ENCODE assay signal across 9 cellular contexts in the genomic region with DNA sequence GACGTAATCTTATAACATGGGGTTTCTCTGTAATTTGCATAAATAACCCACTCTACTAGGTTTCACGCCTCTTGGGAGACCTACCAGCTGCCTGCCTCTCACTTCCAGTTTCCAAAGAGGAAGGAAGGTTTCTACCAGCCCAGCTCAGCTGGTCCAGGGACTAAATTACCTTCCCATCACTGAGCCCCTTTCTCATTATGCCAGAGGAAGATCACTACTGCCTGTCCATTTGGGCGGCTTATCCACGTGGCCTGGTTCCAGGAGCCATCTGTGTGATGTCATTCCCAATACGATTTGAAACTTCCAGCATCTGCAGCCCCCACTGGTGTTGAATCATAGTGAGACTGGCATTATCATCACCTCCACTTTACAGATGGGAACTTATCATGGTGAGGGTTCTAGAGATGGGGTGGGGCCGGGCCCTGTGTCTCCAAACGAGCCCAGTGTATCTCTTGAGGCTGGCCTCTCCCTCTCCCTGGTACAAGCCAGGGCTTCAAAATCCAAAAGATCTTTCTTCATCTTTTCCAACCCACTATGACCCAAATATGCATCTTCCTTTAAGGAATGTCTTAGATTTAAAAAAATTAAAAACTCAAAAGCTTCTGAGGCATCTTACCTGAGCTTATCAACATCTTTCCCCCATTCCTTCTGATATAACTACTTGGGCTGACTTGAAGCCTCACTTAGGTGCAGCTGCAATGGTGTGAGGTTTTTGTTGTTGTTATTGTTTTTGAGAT.
DNase-seq lines count a peak whose midpoint lies in the region; ATAC-seq, FAIRE-seq and TF ChIP-seq lines count a peak whose summit lies in the region.
"Had no signal": no experiment of that assay in that cellular context is flagged by ENCODE, and none has a peak within 500 bp of the region (broad histone marks: within the 10 kb centered on the region; RNA-seq: fewer than 3 reads in every experiment).

No MANE protein-coding gene starts in this region.

- H3K36me3 ChIP-seq in GM12878 (ENCODE audit: control insufficient read depth in 2 of 2, insufficient read depth in 2 of 2, low read length in 1 of 2) (no peaks in the 10 kb centered on the region), osteoblast (ENCODE audit: insufficient read depth, low read length) (no peaks in the 10 kb centered on the region), gastroesophageal sphincter (no peaks in the 10 kb centered on the region)

- 10% methylated on average over 7 of the region's 7 CpGs for WGBS in GM12878 (ENCODE audit: insufficient coverage, insufficient replicate concordance, low lambda C conversion rate, missing lambda C conversion rate)
- WGBS in gastroesophageal sphincter (ENCODE audit: low coverage in 1 of 2), 2 donors = 82 to 89% methylated on average over 2 to 5 of the region's 7 CpGs

- H3K4me2 ChIP-seq in GM12878 (ENCODE audit: control insufficient read depth, insufficient read depth) (peak overlapping the region; percentile 32), osteoblast (ENCODE audit: insufficient read depth, low read length) (no peak overlapping the region)

- CTCF ChIA-PET in GM12878 (lab: Yijun Ruan, JAX) = interaction anchor here (1.1 kb wide), 1 partner anchor 18 kb away, joined by 3 read pairs; no protein-coding TSS in a partner anchor

- RAD21 ChIA-PET in GM12878 (lab: Charles Lee; ENCODE audit: unreplicated experiment) = no interaction called here

- intact Hi-C loops in GM12878 (cut with micrococcal nuclease; ENCODE audit: unreplicated experiment) = no loop called here

- ATAC-seq in GM18498 (IDR thresholded peaks at IDR 0.05; ENCODE audit: unreplicated experiment) (peak; percentile 95), GM21390 (IDR thresholded peaks at IDR 0.05; ENCODE audit: unreplicated experiment) (peak; percentile 95), HG03139 (IDR thresholded peaks at IDR 0.05; ENCODE audit: unreplicated experiment) (peak; percentile 94), GM12878 (peak; percentile 94), gastroesophageal sphincter (no peak)
- ATAC-seq: Right ventricle myocardium inferior had no signal

- H4K20me1 ChIP-seq in GM12878 (ENCODE audit: control insufficient read depth, insufficient read depth) (no peaks in the 10 kb centered on the region), osteoblast (ENCODE audit: insufficient read depth, low read length) (no peaks in the 10 kb centered on the region)

- POLR2A ChIA-PET in GM12878 (lab: Charles Lee) = no interaction called here

- H3K4me3 ChIP-seq in GM12878 = peak overlapping the region; percentile 25; the same call in 1 of the 2 replicates
- H3K4me3 ChIP-seq in osteoblast (ENCODE audit: insufficient read depth, low read length) = no peak overlapping the region
- no peak overlapping the region for H3K4me3 ChIP-seq in gastroesophageal sphincter

- no peak for TF ChIP-seq POLR2A in GM12878 (IDR thresholded peaks at IDR 0.05; ENCODE audit: low read depth, low read length)
- TF ChIP-seq POLR2A in gastroesophageal sphincter (IDR thresholded peaks at IDR 0.05) = no peak

- H3K79me2 ChIP-seq in GM12878 (ENCODE audit: control insufficient read depth, insufficient read depth, low read length) = no peaks in the 10 kb centered on the region
- no peaks in the 10 kb centered on the region for H3K79me2 ChIP-seq in osteoblast (ENCODE audit: insufficient read depth, low read length)

- H3K9ac ChIP-seq in GM12878 (ENCODE audit: control insufficient read depth, insufficient read depth, low read length) = no peak overlapping the region

- DNase-seq in GM12878 (ENCODE audit: low read depth, low spot score) (peak; percentile 38), osteoblast (ENCODE audit: insufficient read length, low spot score, missing footprints) (no peak)
- no peak for DNase-seq in stimulated activated CD4-positive, alpha-beta T cell treated with anti-CD3 and anti-CD28 coated beads, Interleukin-4, amount 100 ng/mL, for 24 hours
- DNase-seq in stimulated activated CD8-positive, alpha-beta memory T cell treated with anti-CD3 and anti-CD28 coated beads, Interleukin-4, amount 100 ng/mL, for 48 hours = no peak

- no TSS peak for BruUV-seq in GM12878 (replicated peaks; lab: Mats Ljungman, UMichigan)

- H3K27me3 ChIP-seq in GM12878 (replicated peaks in 1 of 2; ENCODE audit: control insufficient read depth in 2 of 2, insufficient read depth in 2 of 2, low read length in 1 of 2) (no peaks in the 10 kb centered on the region), osteoblast (ENCODE audit: insufficient read depth, low read length) (peaks cover 29% of the 10 kb centered on the region), gastroesophageal sphincter (no peaks in the 10 kb centered on the region)

- in situ Hi-C loops in GM12878 (cut with MboI) = no loop called here

- peaks cover 17% of the 10 kb centered on the region for H3K4me1 ChIP-seq in GM12878 (ENCODE audit: control insufficient read depth, insufficient read depth, low read length)
- peaks cover 32% of the 10 kb centered on the region for H3K4me1 ChIP-seq in osteoblast (ENCODE audit: insufficient read depth, low read length)
- peaks cover 0 to 55% (median 18%) of the 10 kb centered on the region in 3 donors for H3K4me1 ChIP-seq in gastroesophageal sphincter

- H2AFZ ChIP-seq in GM12878 (ENCODE audit: control insufficient read depth, low read depth, low read length) (no peak overlapping the region), osteoblast (ENCODE audit: low read length) (no peak overlapping the region)

- SMC1A ChIA-PET in GM12878 (lab: Charles Lee; ENCODE audit: uncharacterized antibody, unreplicated experiment) = interaction anchor here (0.7 kb wide), 1 partner anchor 22 kb away, joined by 3 read pairs; no protein-coding TSS in a partner anchor

- TF ChIP-seq CTCF in GM12878 (IDR thresholded peaks at IDR 0.05 in 2 of 3, conservative IDR thresholded peaks at IDR 0.05 in 1 of 3; ENCODE audit: control insufficient read depth in 2 of 3, extremely low read depth in 1 of 3, insufficient read depth in 1 of 3, low read depth in 3 of 3, low read length in 3 of 3) (no peak), osteoblast (IDR thresholded peaks at IDR 0.05; ENCODE audit: extremely low read depth, low read depth, low read length) (no peak), gastroesophageal sphincter (IDR thresholded peaks at IDR 0.05) (no peak)

- H3K9me3 ChIP-seq in GM12878 (replicated peaks; ENCODE audit: control insufficient read depth, insufficient read depth, low read length) = no peaks in the 10 kb centered on the region
- H3K9me3 ChIP-seq in osteoblast (ENCODE audit: low read depth, low read length) = no peaks in the 10 kb centered on the region
- H3K9me3 ChIP-seq in gastroesophageal sphincter = peaks cover 0 to 3% (median 0%) of the 10 kb centered on the region in 3 donors

- no peak overlapping the region for H3K27ac ChIP-seq in GM12878 (ENCODE audit: control insufficient read depth, insufficient read depth)
- no peak overlapping the region for H3K27ac ChIP-seq in osteoblast (ENCODE audit: low read depth, low read length)
- H3K27ac ChIP-seq in gastroesophageal sphincter = no peak overlapping the region

- TF ChIP-seq EP300 in GM12878 (IDR thresholded peaks at IDR 0.05; ENCODE audit: borderline replicate concordance in 1 of 2, control insufficient read depth in 1 of 2, low read depth in 2 of 2, low read length in 2 of 2) (no peak), gastroesophageal sphincter (IDR thresholded peaks at IDR 0.05) (no peak)

- FAIRE-seq in GM12878 (lab: Jason Lieb, UNC) = peak; percentile 96

- no peak for TF ChIP-seq RAD21 in GM12878 (IDR thresholded peaks at IDR 0.05; ENCODE audit: insufficient read depth, low read depth, low read length)

TF ChIP-seq in GM12878, 131 proteins besides CTCF, POLR2A, EP300 and RAD21 (continues in another document):
- TF ChIP-seq SMAD5 (IDR thresholded peaks at IDR 0.05; ENCODE audit: low read depth) = no peak
- peak; percentile 44 to 60; a peak in 3 of 4 replicates for TF ChIP-seq IKZF2 (IDR thresholded peaks at IDR 0.05)
- TF ChIP-seq EED (IDR thresholded peaks at IDR 0.05; ENCODE audit: low read depth) = peak; percentile 32; the same call in 1 of the 2 replicates
- peak; percentile 41 for TF ChIP-seq MEF2B (IDR thresholded peaks at IDR 0.05; ENCODE audit: partially characterized antibody, poor library complexity, severe bottlenecking)
- no peak for TF ChIP-seq SREBF1 (IDR thresholded peaks at IDR 0.05; ENCODE audit: low read length)
- TF ChIP-seq, protein P1, sequence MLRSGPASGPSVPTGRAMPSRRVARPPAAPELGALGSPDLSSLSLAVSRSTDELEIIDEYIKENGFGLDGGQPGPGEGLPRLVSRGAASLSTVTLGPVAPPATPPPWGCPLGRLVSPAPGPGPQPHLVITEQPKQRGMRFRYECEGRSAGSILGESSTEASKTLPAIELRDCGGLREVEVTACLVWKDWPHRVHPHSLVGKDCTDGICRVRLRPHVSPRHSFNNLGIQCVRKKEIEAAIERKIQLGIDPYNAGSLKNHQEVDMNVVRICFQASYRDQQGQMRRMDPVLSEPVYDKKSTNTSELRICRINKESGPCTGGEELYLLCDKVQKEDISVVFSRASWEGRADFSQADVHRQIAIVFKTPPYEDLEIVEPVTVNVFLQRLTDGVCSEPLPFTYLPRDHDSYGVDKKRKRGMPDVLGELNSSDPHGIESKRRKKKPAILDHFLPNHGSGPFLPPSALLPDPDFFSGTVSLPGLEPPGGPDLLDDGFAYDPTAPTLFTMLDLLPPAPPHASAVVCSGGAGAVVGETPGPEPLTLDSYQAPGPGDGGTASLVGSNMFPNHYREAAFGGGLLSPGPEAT (IDR thresholded peaks at IDR 0.05; ENCODE audit: low read depth) = 0 out of 2 replicates have a peak, but pooled peaks have one; percentile 23
- peak; percentile 87 for TF ChIP-seq TCF12 (IDR thresholded peaks at IDR 0.05; ENCODE audit: low read depth, low read length)
- TF ChIP-seq EZH2 (IDR thresholded peaks at IDR 0.05; ENCODE audit: borderline replicate concordance, control insufficient read depth, low read depth, low read length) = no peak
- no peak for TF ChIP-seq NFYA (IDR thresholded peaks at IDR 0.05; ENCODE audit: borderline replicate concordance, low read depth, low read length)
- TF ChIP-seq DPF2 (IDR thresholded peaks at IDR 0.05) = 0 out of 2 replicates have a peak, but pooled peaks have one; percentile 30
- peak; percentile 55; the same call in 1 of the 2 replicates for TF ChIP-seq SPI1 (IDR thresholded peaks at IDR 0.05; ENCODE audit: borderline replicate concordance, insufficient read depth, low read depth, low read length)
